Comparison of ENCODE assay signal across 14 cellular contexts in the genomic region with DNA sequence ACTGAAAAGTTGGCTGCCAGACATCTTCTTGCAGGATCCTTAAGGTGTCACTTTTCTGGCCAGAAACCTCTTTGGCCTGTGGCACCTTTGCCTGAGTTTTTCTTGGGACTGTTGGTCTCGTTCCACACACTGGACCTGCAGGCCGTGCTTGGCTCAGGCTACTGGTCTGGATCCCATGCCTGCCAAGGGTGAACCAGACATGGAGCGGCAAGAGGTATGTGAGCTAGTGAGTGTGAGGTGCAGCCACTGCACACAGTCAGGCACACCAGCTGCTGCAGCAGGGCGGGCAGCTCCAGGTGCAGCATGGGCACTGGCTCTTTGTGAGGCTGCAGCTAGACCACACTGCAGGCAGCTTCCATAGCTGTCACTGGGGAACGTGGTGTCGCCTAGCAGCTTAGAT. TPM values are rescaled to one million over a fixed set of nuclear protein-coding genes. Genes with fewer than 3 reads are reported as not detected.
DNase-seq lines count a peak whose midpoint lies in the region; ATAC-seq and TF ChIP-seq lines count a peak whose summit lies in the region.
"Had no signal": no experiment of that assay in that cellular context is flagged by ENCODE, and none has a peak within 500 bp of the region (broad histone marks: within the 10 kb centered on the region; RNA-seq: fewer than 3 reads in every experiment).

No MANE protein-coding gene starts in this region.

- no peaks in the 10 kb centered on the region for H3K9me3 Mint-ChIP-seq in HFFc6
- peaks cover 33% of the 10 kb centered on the region for H3K9me3 Mint-ChIP-seq in activated T-helper 1 cell treated with anti-CD3 and anti-CD28 coated beads, Interleukin-12 subunit alpha, Interleukin-12 subunit beta, Interleukin-2, Interleukin-4 antibody, amounts not matched to agents 30 ng/mL and 10 ng/mL and 1 ng/mL, durations not matched to agents 14 hours and 24 hours and 36 hours

- no peaks in the 10 kb centered on the region for H3K27me3 Mint-ChIP-seq in HFFc6 (ENCODE audit: insufficient read depth)
- H3K27me3 Mint-ChIP-seq in activated T-helper 1 cell treated with anti-CD3 and anti-CD28 coated beads, Interleukin-12 subunit alpha, Interleukin-12 subunit beta, Interleukin-2, Interleukin-4 antibody, amounts not matched to agents 30 ng/mL and 10 ng/mL and 1 ng/mL, durations not matched to agents 14 hours and 24 hours and 36 hours (ENCODE audit: insufficient read depth): no peaks in the 10 kb centered on the region
- H3K27me3 Mint-ChIP-seq: B cell; CD8-positive, alpha-beta memory T cell had no signal

- ATAC-seq in Right ventricle myocardium superior (ENCODE audit: poor library complexity) (peak; percentile 89), left ventricle myocardium superior (peak; percentile 94), thoracic aorta (ENCODE audit: insufficient number of reproducible peaks, low FRiP score, low read depth) (no peak)

- peaks cover 3% of the 10 kb centered on the region; the same call in 1 of the 2 replicates for H3K4me1 Mint-ChIP-seq in HFFc6 (ENCODE audit: low read depth)
- H3K4me1 Mint-ChIP-seq in activated T-helper 1 cell treated with anti-CD3 and anti-CD28 coated beads, Interleukin-12 subunit alpha, Interleukin-12 subunit beta, Interleukin-2, Interleukin-4 antibody, amounts not matched to agents 30 ng/mL and 10 ng/mL and 1 ng/mL, durations not matched to agents 14 hours and 24 hours and 36 hours (ENCODE audit: low read depth): no peaks in the 10 kb centered on the region

- no peak overlapping the region for H3K27ac Mint-ChIP-seq in HFFc6
- H3K27ac Mint-ChIP-seq in activated T-helper 1 cell treated with anti-CD3 and anti-CD28 coated beads, Interleukin-12 subunit alpha, Interleukin-12 subunit beta, Interleukin-2, Interleukin-4 antibody, amounts not matched to agents 30 ng/mL and 10 ng/mL and 1 ng/mL, durations not matched to agents 14 hours and 24 hours and 36 hours: no peak overlapping the region
- H3K27ac Mint-ChIP-seq: B cell; CD8-positive, alpha-beta memory T cell had no signal

- H3K27me3 ChIP-seq in right atrium auricular region (no peaks in the 10 kb centered on the region), thoracic aorta (replicated peaks; ENCODE audit: insufficient read depth) (no peaks in the 10 kb centered on the region)

- H3K27ac ChIP-seq in right atrium auricular region (no peak overlapping the region), thoracic aorta (peak overlapping the region; percentile 21 to 56)
- H3K27ac ChIP-seq: GM23248 had no signal

- no peak overlapping the region for H3K4me3 Mint-ChIP-seq in HFFc6
- H3K4me3 Mint-ChIP-seq in activated T-helper 1 cell treated with anti-CD3 and anti-CD28 coated beads, Interleukin-12 subunit alpha, Interleukin-12 subunit beta, Interleukin-2, Interleukin-4 antibody, amounts not matched to agents 30 ng/mL and 10 ng/mL and 1 ng/mL, durations not matched to agents 14 hours and 24 hours and 36 hours: no peak overlapping the region
- H3K4me3 Mint-ChIP-seq: B cell; CD8-positive, alpha-beta memory T cell had no signal

- no peak overlapping the region for H3K4me3 ChIP-seq in right atrium auricular region
- H3K4me3 ChIP-seq in thoracic aorta: no peak overlapping the region
- H3K4me3 ChIP-seq: GM23248 had no signal

- H3K4me1 ChIP-seq in right atrium auricular region: peaks cover 0 to 9% of the 10 kb centered on the region in 2 donors
- H3K4me1 ChIP-seq in thoracic aorta (ENCODE audit: control insufficient read depth in 1 of 2, low read depth in 2 of 2): peaks cover 21 to 35% of the 10 kb centered on the region in 2 donors
- H3K4me1 ChIP-seq: Caco-2 had no signal

- no peaks in the 10 kb centered on the region for H3K36me3 ChIP-seq in right atrium auricular region
- H3K36me3 ChIP-seq in thoracic aorta: no peaks in the 10 kb centered on the region

- peaks cover 14% of the 10 kb centered on the region for H3K36me3 Mint-ChIP-seq in HFFc6 (ENCODE audit: low read depth)
- peaks cover 6% of the 10 kb centered on the region for H3K36me3 Mint-ChIP-seq in activated T-helper 1 cell treated with anti-CD3 and anti-CD28 coated beads, Interleukin-12 subunit alpha, Interleukin-12 subunit beta, Interleukin-2, Interleukin-4 antibody, amounts not matched to agents 30 ng/mL and 10 ng/mL and 1 ng/mL, durations not matched to agents 14 hours and 24 hours and 36 hours (ENCODE audit: low read depth)

- TF ChIP-seq CTCF in right atrium auricular region (IDR thresholded peaks at IDR 0.05): no peak
- TF ChIP-seq CTCF in thoracic aorta (IDR thresholded peaks at IDR 0.05): no peak
- no peak for TF ChIP-seq CTCF in HFFc6 (IDR thresholded peaks at IDR 0.05)

- intact Hi-C loops in Right ventricle myocardium superior (cut with DNase I): no loop called here
- intact Hi-C loops in left ventricle myocardium superior (cut with micrococcal nuclease): no loop called here
- intact Hi-C loops in activated T-helper 1 cell treated with anti-CD3 and anti-CD28 coated beads, Interleukin-12 subunit alpha, Interleukin-12 subunit beta, Interleukin-2, Interleukin-4 antibody, amounts not matched to agents 30 ng/mL and 10 ng/mL and 1 ng/mL, durations not matched to agents 14 hours and 24 hours and 36 hours (cut with micrococcal nuclease): no loop called here

- no peaks in the 10 kb centered on the region for H3K9me3 ChIP-seq in right atrium auricular region
- no peaks in the 10 kb centered on the region for H3K9me3 ChIP-seq in thoracic aorta

- DNase-seq in Right ventricle myocardium superior (peak; percentile 62), right atrium auricular region (ENCODE audit: low spot score) (no peak), left ventricle myocardium superior (peak; percentile 66), thoracic aorta (ENCODE audit: low spot score) (no peak), GDM1 (lab: John Stamatoyannopoulos, UW) (no peak), HFFc6 (no peak)
- no peak for DNase-seq in activated T-helper 1 cell treated with anti-CD3 and anti-CD28 coated beads, Interleukin-12 subunit alpha, Interleukin-12 subunit beta, Interleukin-2, Interleukin-4 antibody, amounts not matched to agents 30 ng/mL and 10 ng/mL and 1 ng/mL, durations not matched to agents 14 hours and 24 hours and 36 hours (ENCODE audit: low spot score)
- DNase-seq: Caco-2; CD8-positive, alpha-beta memory T cell; GF-D8; GM23248; H7; IMR-90 had no signal

RNA-seq across cellular contexts. Expression of gene NDUFAF2, which starts 47.9 kb away (rescaled TPM):
- total RNA-seq in Right ventricle myocardium superior: 41.2 TPM
- 10 to 100 TPM; 23.7 to 28.9 TPM for total RNA-seq in right atrium auricular region
- total RNA-seq in left ventricle myocardium superior: 36.1 TPM
- total RNA-seq in thoracic aorta: 10 to 100 TPM; 26.0 to 32.9 TPM
- total RNA-seq in HFFc6 (2021; fragmentation: NEBNext Ultra II Directional; extraction: Animal tissue kit (Norgen Biotek cat#: 25700)): 10 to 100 TPM; 40.4 to 57.3 (median 51.5) TPM
- total RNA-seq in activated T-helper 1 cell treated with anti-CD3 and anti-CD28 coated beads, Interleukin-12 subunit alpha, Interleukin-12 subunit beta, Interleukin-2, Interleukin-4 antibody, amounts not matched to agents 30 ng/mL and 10 ng/mL and 1 ng/mL, durations not matched to agents 14 hours and 24 hours and 36 hours: 32.9 and 33.8 TPM in 2 replicates

RNA-seq across cellular contexts. Expression of gene ERCC8, which starts 48.0 kb away (rescaled TPM):
- total RNA-seq in Right ventricle myocardium superior: 5.1 TPM
- 1 to 10 TPM; 6.0 to 9.2 TPM for total RNA-seq in right atrium auricular region
- 5.2 TPM for total RNA-seq in left ventricle myocardium superior
- total RNA-seq in thoracic aorta: 10 to 100 TPM; 11.0 to 13.0 TPM
- 10 to 100 TPM in 5 of 6 experiments, 1 to 10 TPM in 1; 8.5 to 10.7 (median 10.5) TPM for total RNA-seq in HFFc6 (2021; fragmentation: NEBNext Ultra II Directional; extraction: Animal tissue kit (Norgen Biotek cat#: 25700))
- 9.8 and 10.7 TPM in 2 replicates for total RNA-seq in activated T-helper 1 cell treated with anti-CD3 and anti-CD28 coated beads, Interleukin-12 subunit alpha, Interleukin-12 subunit beta, Interleukin-2, Interleukin-4 antibody, amounts not matched to agents 30 ng/mL and 10 ng/mL and 1 ng/mL, durations not matched to agents 14 hours and 24 hours and 36 hours

Comparison
In these comparisons a context has a peak if more than half of its experiments do, and no peak if none do; other contexts are left out.
1. DNase-seq: peak in Right ventricle myocardium superior (single experiment) and left ventricle myocardium superior (single experiment); none in right atrium auricular region (single experiment), thoracic aorta (single experiment), GDM1 (single experiment), HFFc6 (single experiment) and activated T-helper 1 cell treated with anti-CD3 and anti-CD28 coated beads, Interleukin-12 subunit alpha, Interleukin-12 subunit beta, Interleukin-2, Interleukin-4 antibody, amounts not matched to agents 30 ng/mL and 10 ng/mL and 1 ng/mL, durations not matched to agents 14 hours and 24 hours and 36 hours (single experiment).
2. H3K27ac ChIP-seq: peak in thoracic aorta (2 of 2); none in right atrium auricular region (0 of 2).